1 cellular context compared by ENCODE assay signal in the genomic region with DNA sequence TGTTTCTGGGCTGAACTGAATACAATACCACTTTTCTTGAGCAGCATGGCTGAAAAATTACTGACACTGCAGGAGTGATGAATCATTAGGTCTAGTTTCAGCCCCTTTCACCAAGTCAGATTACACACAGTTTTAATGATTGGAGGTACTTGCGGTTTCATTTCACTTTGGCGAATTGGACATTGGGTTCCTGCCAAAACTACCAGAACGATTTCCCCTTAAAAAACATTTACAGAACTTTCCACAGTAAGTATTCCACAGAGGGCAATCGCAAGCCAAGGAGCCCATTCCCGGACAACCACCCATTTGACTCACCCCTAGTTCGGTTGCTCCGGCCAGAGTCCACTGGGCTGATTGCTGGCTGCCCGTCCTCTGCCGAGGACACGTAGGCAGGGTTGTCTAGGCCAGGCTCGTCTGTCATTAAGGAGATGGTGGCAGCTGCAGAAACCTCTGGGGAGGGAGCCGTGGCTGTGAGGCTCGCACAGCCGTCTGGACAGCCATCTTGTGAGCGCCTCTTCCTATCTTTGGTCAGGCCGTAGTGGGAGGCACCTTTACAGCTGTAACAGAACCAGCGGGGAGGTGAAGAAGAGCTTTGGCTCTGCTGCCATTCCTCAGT.
TF ChIP-seq lines count a peak whose summit lies in the region.

No MANE protein-coding gene starts in this region.

TF ChIP-seq in HepG2, 621 proteins besides CTCF, POLR2A, EP300 and RAD21 (continued from another document and continues in another):
- TF ChIP-seq, protein P1, sequence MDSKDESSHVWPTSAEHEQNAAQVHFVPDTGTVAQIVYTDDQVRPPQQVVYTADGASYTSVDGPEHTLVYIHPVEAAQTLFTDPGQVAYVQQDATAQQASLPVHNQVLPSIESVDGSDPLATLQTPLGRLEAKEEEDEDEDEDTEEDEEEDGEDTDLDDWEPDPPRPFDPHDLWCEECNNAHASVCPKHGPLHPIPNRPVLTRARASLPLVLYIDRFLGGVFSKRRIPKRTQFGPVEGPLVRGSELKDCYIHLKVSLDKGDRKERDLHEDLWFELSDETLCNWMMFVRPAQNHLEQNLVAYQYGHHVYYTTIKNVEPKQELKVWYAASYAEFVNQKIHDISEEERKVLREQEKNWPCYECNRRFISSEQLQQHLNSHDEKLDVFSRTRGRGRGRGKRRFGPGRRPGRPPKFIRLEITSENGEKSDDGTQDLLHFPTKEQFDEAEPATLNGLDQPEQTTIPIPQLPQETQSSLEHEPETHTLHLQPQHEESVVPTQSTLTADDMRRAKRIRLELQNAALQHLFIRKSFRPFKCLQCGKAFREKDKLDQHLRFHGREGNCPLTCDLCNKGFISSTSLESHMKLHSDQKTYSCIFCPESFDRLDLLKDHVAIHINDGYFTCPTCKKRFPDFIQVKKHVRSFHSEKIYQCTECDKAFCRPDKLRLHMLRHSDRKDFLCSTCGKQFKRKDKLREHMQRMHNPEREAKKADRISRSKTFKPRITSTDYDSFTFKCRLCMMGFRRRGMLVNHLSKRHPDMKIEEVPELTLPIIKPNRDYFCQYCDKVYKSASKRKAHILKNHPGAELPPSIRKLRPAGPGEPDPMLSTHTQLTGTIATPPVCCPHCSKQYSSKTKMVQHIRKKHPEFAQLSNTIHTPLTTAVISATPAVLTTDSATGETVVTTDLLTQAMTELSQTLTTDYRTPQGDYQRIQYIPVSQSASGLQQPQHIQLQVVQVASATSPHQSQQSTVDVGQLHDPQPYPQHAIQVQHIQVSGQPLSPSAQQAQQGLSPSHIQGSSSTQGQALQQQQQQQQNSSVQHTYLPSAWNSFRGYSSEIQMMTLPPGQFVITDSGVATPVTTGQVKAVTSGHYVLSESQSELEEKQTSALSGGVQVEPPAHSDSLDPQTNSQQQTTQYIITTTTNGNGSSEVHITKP (CRISPR knock-in tag; IDR thresholded peaks at IDR 0.05; ENCODE audit: low read depth) = no peak
- TF ChIP-seq POLR2G (IDR thresholded peaks at IDR 0.05; ENCODE audit: low read depth, low read length) (peak; percentile 34; the same call in 1 of the 2 replicates), MED13 (CRISPR knock-in tag; IDR thresholded peaks at IDR 0.05) (no peak), DNMT3B (CRISPR knock-in tag; conservative IDR thresholded peaks at IDR 0.05) (no peak), ZC3H13 (CRISPR knock-in tag; IDR thresholded peaks at IDR 0.05) (no peak), KLF16 (CRISPR knock-in tag; IDR thresholded peaks at IDR 0.05) (no peak), ZNF570 (CRISPR knock-in tag; IDR thresholded peaks at IDR 0.05; ENCODE audit: borderline replicate concordance) (no peak), TP53 (CRISPR knock-in tag; conservative IDR thresholded peaks at IDR 0.05) (no peak), TCF7L2 (IDR thresholded peaks at IDR 0.05; ENCODE audit: low read depth, low read length) (no peak), RXRA (CRISPR knock-in tag; IDR thresholded peaks at IDR 0.05) (0 out of 2 replicates have a peak, but pooled peaks have one; percentile 17), ZNF678 (CRISPR knock-in tag; IDR thresholded peaks at IDR 0.05) (no peak), ZNF34 (CRISPR knock-in tag; IDR thresholded peaks at IDR 0.05; ENCODE audit: borderline replicate concordance) (0 out of 2 replicates have a peak, but pooled peaks have one; percentile 8), SNAPC2 (CRISPR knock-in tag; IDR thresholded peaks at IDR 0.05) (no peak), SP140L (CRISPR knock-in tag; IDR thresholded peaks at IDR 0.05; ENCODE audit: borderline replicate concordance) (no peak), ZMYM3 (CRISPR knock-in tag; IDR thresholded peaks at IDR 0.05) (peak; percentile 38; the same call in 1 of the 2 replicates), TAF15 (IDR thresholded peaks at IDR 0.05; ENCODE audit: low read depth, low read length, poor library complexity, severe bottlenecking) (no peak), ZNF709 (CRISPR knock-in tag; IDR thresholded peaks at IDR 0.05) (no peak), ZNF329 (CRISPR knock-in tag; IDR thresholded peaks at IDR 0.05; ENCODE audit: low read depth) (no peak), ZNF251 (CRISPR knock-in tag; IDR thresholded peaks at IDR 0.05) (no peak), ZNF747 (CRISPR knock-in tag; IDR thresholded peaks at IDR 0.05; ENCODE audit: borderline replicate concordance) (no peak), ZNF274 (CRISPR knock-in tag; IDR thresholded peaks at IDR 0.05) (no peak), ZNF292 (CRISPR knock-in tag; IDR thresholded peaks at IDR 0.05; ENCODE audit: borderline replicate concordance, low read depth) (peak; percentile 79; the same call in 1 of the 2 replicates), GTF2F1 (IDR thresholded peaks at IDR 0.05; ENCODE audit: low read length) (no peak), KDM1A (CRISPR knock-in tag; IDR thresholded peaks at IDR 0.05) (no peak), RXRB (CRISPR knock-in tag; IDR thresholded peaks at IDR 0.05; ENCODE audit: borderline replicate concordance) (no peak), MATR3 (CRISPR knock-in tag; IDR thresholded peaks at IDR 0.05) (no peak), ZNF674 (CRISPR knock-in tag; IDR thresholded peaks at IDR 0.05; ENCODE audit: low read depth) (no peak), SP4 (CRISPR knock-in tag; IDR thresholded peaks at IDR 0.05) (no peak), CREB1 (IDR thresholded peaks at IDR 0.05) (no peak), CREB1 (CRISPR knock-in tag; IDR thresholded peaks at IDR 0.05) (no peak; the same call in 1 of the 2 replicates), NR1H2 (CRISPR knock-in tag; IDR thresholded peaks at IDR 0.05; ENCODE audit: borderline replicate concordance, low read depth) (no peak)
- TF ChIP-seq, protein P2, sequence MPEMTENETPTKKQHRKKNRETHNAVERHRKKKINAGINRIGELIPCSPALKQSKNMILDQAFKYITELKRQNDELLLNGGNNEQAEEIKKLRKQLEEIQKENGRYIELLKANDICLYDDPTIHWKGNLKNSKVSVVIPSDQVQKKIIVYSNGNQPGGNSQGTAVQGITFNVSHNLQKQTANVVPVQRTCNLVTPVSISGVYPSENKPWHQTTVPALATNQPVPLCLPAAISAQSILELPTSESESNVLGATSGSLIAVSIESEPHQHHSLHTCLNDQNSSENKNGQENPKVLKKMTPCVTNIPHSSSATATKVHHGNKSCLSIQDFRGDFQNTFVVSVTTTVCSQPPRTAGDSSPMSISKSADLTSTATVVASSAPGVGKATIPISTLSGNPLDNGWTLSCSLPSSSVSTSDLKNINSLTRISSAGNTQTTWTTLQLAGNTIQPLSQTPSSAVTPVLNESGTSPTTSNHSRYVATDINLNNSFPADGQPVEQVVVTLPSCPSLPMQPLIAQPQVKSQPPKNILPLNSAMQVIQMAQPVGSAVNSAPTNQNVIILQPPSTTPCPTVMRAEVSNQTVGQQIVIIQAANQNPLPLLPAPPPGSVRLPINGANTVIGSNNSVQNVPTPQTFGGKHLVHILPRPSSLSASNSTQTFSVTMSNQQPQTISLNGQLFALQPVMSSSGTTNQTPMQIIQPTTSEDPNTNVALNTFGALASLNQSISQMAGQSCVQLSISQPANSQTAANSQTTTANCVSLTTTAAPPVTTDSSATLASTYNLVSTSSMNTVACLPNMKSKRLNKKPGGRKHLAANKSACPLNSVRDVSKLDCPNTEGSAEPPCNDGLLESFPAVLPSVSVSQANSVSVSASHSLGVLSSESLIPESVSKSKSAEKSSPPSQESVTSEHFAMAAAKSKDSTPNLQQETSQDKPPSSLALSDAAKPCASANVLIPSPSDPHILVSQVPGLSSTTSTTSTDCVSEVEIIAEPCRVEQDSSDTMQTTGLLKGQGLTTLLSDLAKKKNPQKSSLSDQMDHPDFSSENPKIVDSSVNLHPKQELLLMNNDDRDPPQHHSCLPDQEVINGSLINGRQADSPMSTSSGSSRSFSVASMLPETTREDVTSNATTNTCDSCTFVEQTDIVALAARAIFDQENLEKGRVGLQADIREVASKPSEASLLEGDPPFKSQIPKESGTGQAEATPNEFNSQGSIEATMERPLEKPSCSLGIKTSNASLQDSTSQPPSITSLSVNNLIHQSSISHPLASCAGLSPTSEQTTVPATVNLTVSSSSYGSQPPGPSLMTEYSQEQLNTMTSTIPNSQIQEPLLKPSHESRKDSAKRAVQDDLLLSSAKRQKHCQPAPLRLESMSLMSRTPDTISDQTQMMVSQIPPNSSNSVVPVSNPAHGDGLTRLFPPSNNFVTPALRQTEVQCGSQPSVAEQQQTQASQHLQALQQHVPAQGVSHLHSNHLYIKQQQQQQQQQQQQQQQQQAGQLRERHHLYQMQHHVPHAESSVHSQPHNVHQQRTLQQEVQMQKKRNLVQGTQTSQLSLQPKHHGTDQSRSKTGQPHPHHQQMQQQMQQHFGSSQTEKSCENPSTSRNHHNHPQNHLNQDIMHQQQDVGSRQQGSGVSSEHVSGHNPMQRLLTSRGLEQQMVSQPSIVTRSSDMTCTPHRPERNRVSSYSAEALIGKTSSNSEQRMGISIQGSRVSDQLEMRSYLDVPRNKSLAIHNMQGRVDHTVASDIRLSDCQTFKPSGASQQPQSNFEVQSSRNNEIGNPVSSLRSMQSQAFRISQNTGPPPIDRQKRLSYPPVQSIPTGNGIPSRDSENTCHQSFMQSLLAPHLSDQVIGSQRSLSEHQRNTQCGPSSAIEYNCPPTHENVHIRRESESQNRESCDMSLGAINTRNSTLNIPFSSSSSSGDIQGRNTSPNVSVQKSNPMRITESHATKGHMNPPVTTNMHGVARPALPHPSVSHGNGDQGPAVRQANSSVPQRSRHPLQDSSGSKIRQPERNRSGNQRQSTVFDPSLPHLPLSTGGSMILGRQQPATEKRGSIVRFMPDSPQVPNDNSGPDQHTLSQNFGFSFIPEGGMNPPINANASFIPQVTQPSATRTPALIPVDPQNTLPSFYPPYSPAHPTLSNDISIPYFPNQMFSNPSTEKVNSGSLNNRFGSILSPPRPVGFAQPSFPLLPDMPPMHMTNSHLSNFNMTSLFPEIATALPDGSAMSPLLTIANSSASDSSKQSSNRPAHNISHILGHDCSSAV (CRISPR knock-in tag; IDR thresholded peaks at IDR 0.05; ENCODE audit: borderline replicate concordance) = no peak
- TF ChIP-seq, protein P3, sequence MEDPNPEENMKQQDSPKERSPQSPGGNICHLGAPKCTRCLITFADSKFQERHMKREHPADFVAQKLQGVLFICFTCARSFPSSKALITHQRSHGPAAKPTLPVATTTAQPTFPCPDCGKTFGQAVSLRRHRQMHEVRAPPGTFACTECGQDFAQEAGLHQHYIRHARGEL (CRISPR knock-in tag; IDR thresholded peaks at IDR 0.05) = no peak
- TF ChIP-seq, protein P4, sequence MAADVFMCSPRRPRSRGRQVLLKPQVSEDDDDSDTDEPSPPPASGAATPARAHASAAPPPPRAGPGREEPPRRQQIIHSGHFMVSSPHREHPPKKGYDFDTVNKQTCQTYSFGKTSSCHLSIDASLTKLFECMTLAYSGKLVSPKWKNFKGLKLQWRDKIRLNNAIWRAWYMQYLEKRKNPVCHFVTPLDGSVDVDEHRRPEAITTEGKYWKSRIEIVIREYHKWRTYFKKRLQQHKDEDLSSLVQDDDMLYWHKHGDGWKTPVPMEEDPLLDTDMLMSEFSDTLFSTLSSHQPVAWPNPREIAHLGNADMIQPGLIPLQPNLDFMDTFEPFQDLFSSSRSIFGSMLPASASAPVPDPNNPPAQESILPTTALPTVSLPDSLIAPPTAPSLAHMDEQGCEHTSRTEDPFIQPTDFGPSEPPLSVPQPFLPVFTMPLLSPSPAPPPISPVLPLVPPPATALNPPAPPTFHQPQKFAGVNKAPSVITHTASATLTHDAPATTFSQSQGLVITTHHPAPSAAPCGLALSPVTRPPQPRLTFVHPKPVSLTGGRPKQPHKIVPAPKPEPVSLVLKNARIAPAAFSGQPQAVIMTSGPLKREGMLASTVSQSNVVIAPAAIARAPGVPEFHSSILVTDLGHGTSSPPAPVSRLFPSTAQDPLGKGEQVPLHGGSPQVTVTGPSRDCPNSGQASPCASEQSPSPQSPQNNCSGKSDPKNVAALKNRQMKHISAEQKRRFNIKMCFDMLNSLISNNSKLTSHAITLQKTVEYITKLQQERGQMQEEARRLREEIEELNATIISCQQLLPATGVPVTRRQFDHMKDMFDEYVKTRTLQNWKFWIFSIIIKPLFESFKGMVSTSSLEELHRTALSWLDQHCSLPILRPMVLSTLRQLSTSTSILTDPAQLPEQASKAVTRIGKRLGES (CRISPR knock-in tag; IDR thresholded peaks at IDR 0.05; ENCODE audit: borderline replicate concordance) = no peak
- TF ChIP-seq, protein P5, sequence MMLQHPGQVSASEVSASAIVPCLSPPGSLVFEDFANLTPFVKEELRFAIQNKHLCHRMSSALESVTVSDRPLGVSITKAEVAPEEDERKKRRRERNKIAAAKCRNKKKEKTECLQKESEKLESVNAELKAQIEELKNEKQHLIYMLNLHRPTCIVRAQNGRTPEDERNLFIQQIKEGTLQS (CRISPR knock-in tag; IDR thresholded peaks at IDR 0.05) = peak; percentile 16; the same call in 1 of the 2 replicates
- TF ChIP-seq, protein P6, sequence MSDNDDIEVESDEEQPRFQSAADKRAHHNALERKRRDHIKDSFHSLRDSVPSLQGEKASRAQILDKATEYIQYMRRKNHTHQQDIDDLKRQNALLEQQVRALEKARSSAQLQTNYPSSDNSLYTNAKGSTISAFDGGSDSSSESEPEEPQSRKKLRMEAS (IDR thresholded peaks at IDR 0.05) = 0 out of 2 replicates have a peak, but pooled peaks have one; percentile 14
- TF ChIP-seq, protein P7, sequence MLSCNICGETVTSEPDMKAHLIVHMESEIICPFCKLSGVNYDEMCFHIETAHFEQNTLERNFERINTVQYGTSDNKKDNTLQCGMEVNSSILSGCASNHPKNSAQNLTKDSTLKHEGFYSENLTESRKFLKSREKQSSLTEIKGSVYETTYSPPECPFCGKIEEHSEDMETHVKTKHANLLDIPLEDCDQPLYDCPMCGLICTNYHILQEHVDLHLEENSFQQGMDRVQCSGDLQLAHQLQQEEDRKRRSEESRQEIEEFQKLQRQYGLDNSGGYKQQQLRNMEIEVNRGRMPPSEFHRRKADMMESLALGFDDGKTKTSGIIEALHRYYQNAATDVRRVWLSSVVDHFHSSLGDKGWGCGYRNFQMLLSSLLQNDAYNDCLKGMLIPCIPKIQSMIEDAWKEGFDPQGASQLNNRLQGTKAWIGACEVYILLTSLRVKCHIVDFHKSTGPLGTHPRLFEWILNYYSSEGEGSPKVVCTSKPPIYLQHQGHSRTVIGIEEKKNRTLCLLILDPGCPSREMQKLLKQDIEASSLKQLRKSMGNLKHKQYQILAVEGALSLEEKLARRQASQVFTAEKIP (CRISPR knock-in tag; IDR thresholded peaks at IDR 0.05; ENCODE audit: borderline replicate concordance) = no peak
- TF ChIP-seq, protein P8, sequence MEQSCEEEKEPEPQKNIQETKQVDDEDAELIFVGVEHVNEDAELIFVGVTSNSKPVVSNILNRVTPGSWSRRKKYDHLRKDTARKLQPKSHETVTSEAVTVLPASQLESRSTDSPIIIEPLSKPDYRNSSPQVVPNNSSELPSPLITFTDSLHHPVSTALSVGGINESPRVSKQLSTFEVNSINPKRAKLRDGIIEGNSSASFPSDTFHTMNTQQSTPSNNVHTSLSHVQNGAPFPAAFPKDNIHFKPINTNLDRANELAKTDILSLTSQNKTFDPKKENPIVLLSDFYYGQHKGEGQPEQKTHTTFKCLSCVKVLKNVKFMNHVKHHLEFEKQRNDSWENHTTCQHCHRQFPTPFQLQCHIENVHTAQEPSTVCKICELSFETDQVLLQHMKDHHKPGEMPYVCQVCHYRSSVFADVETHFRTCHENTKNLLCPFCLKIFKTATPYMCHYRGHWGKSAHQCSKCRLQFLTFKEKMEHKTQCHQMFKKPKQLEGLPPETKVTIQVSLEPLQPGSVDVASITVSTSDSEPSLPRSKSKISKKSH (CRISPR knock-in tag; IDR thresholded peaks at IDR 0.05; ENCODE audit: borderline replicate concordance) = no peak
- TF ChIP-seq, protein P9, sequence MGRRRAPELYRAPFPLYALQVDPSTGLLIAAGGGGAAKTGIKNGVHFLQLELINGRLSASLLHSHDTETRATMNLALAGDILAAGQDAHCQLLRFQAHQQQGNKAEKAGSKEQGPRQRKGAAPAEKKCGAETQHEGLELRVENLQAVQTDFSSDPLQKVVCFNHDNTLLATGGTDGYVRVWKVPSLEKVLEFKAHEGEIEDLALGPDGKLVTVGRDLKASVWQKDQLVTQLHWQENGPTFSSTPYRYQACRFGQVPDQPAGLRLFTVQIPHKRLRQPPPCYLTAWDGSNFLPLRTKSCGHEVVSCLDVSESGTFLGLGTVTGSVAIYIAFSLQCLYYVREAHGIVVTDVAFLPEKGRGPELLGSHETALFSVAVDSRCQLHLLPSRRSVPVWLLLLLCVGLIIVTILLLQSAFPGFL (CRISPR knock-in tag; IDR thresholded peaks at IDR 0.05) = no peak
